In the genomic region with DNA sequence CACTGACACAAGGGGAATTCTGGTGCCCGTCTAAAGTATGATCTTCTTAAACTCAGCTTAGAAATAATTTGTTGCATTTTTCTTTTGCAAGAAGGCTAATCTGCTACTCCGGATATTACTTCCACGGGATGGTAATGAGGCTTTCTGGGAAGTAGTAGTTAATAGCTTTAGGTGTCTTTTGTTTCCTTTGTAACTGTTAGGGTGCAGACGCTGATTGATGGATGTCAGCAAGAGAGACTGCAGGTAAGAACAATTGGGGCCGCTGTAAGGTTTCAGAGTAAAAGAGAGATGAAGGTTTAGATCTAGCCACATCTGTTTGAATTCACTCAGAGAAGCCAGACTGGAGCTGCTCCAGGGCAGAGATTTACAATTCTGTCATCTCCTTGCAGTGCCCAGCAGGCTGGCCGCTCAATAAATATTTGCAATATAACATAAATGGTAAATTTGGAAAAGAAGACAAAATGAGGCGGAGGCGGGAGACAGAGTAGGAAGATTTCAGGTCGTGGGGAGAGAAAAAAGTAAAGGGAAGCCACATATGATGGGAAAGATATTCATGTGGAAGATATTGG, we compare ENCODE assay signal across 18 cellular contexts.
DNase-seq lines count a peak whose midpoint lies in the region; ATAC-seq and TF ChIP-seq lines count a peak whose summit lies in the region.
"Had no signal": no experiment of that assay in that cellular context is flagged by ENCODE, and none has a peak within 500 bp of the region (broad histone marks: within the 10 kb centered on the region; RNA-seq: fewer than 3 reads in every experiment).

No MANE protein-coding gene starts in this region.

- no peak overlapping the region for H3K27ac Mint-ChIP-seq in neural progenitor cell
- H3K27ac Mint-ChIP-seq in activated T-helper 1 cell treated with anti-CD3 and anti-CD28 coated beads, Interleukin-12 subunit alpha, Interleukin-12 subunit beta, Interleukin-2, Interleukin-4 antibody, amounts not matched to agents 30 ng/mL and 10 ng/mL and 1 ng/mL, durations not matched to agents 14 hours and 24 hours and 36 hours: no peak overlapping the region
- H3K27ac Mint-ChIP-seq: CD8-positive, alpha-beta T cell; H9; natural killer cell treated with Interleukin-12 subunit alpha and Interleukin-12 subunit beta and Interleukin-15 and Interleukin-18, amount 100 ng/mL, for 72 hours had no signal

- peak overlapping the region; percentile 90 for H3K27ac ChIP-seq in AG04450 (ENCODE audit: low read depth, low read length)
- peak overlapping the region; percentile 25 for H3K27ac ChIP-seq in neural progenitor cell
- no peak overlapping the region for H3K27ac ChIP-seq in right atrium auricular region
- H3K27ac ChIP-seq: psoas muscle had no signal

- peaks cover 7% of the 10 kb centered on the region for H3F3A ChIP-seq in neural progenitor cell (ENCODE audit: low read depth)

- peaks cover 6% of the 10 kb centered on the region for H3K9me3 Mint-ChIP-seq in neural progenitor cell
- H3K9me3 Mint-ChIP-seq in activated T-helper 1 cell treated with anti-CD3 and anti-CD28 coated beads, Interleukin-12 subunit alpha, Interleukin-12 subunit beta, Interleukin-2, Interleukin-4 antibody, amounts not matched to agents 30 ng/mL and 10 ng/mL and 1 ng/mL, durations not matched to agents 14 hours and 24 hours and 36 hours: peaks cover 5% of the 10 kb centered on the region

- TF ChIP-seq CTCF in AG04450 (IDR thresholded peaks at IDR 0.05; ENCODE audit: low read depth, low read length): no peak
- TF ChIP-seq CTCF in neural progenitor cell (IDR thresholded peaks at IDR 0.05): no peak
- TF ChIP-seq CTCF in right atrium auricular region (IDR thresholded peaks at IDR 0.05): no peak

- H4K20me1 ChIP-seq in neural progenitor cell (ENCODE audit: low read depth): no peaks in the 10 kb centered on the region

- H2AFZ ChIP-seq in neural progenitor cell (replicated peaks): no peak overlapping the region

- H3K9me3 ChIP-seq in AG04450 (ENCODE audit: control insufficient read depth, insufficient read depth, low read length): peaks cover 4% of the 10 kb centered on the region; the same call in 1 of the 2 replicates
- H3K9me3 ChIP-seq in neural progenitor cell (ENCODE audit: low read depth): no peaks in the 10 kb centered on the region
- peaks cover 0 to 4% of the 10 kb centered on the region in 2 donors for H3K9me3 ChIP-seq in right atrium auricular region
- H3K9me3 ChIP-seq: psoas muscle had no signal

- POLR2A ChIA-PET in AG04450 (lab: Yijun Ruan, JAX): no interaction called here

- intact Hi-C loops in activated T-helper 1 cell treated with anti-CD3 and anti-CD28 coated beads, Interleukin-12 subunit alpha, Interleukin-12 subunit beta, Interleukin-2, Interleukin-4 antibody, amounts not matched to agents 30 ng/mL and 10 ng/mL and 1 ng/mL, durations not matched to agents 14 hours and 24 hours and 36 hours (cut with micrococcal nuclease): no loop called here

- H3K27me3 Mint-ChIP-seq in neural progenitor cell (ENCODE audit: insufficient read depth, low read depth): peaks cover 8% of the 10 kb centered on the region
- no peaks in the 10 kb centered on the region for H3K27me3 Mint-ChIP-seq in activated T-helper 1 cell treated with anti-CD3 and anti-CD28 coated beads, Interleukin-12 subunit alpha, Interleukin-12 subunit beta, Interleukin-2, Interleukin-4 antibody, amounts not matched to agents 30 ng/mL and 10 ng/mL and 1 ng/mL, durations not matched to agents 14 hours and 24 hours and 36 hours (ENCODE audit: insufficient read depth)
- H3K27me3 Mint-ChIP-seq: natural killer cell treated with Interleukin-12 subunit alpha and Interleukin-12 subunit beta and Interleukin-15 and Interleukin-18, amount 100 ng/mL, for 72 hours had no signal

- DNase-seq in AG04450 (ENCODE audit: low read depth, low spot score) (no peak), NCI-H82 (lab: John Stamatoyannopoulos, UW) (peak; percentile 19), cerebellar cortex (ENCODE audit: low spot score) (peak; percentile 67), neural progenitor cell (ENCODE audit: low spot score) (peak; percentile 27), right atrium auricular region (ENCODE audit: low spot score) (no peak), NCI-H2171 (lab: John Stamatoyannopoulos, UW) (no peak)
- no peak for DNase-seq in activated T-helper 1 cell treated with anti-CD3 and anti-CD28 coated beads, Interleukin-12 subunit alpha, Interleukin-12 subunit beta, Interleukin-2, Interleukin-4 antibody, amounts not matched to agents 30 ng/mL and 10 ng/mL and 1 ng/mL, durations not matched to agents 14 hours and 24 hours and 36 hours (ENCODE audit: low spot score)
- DNase-seq: activated CD4-positive, alpha-beta T cell treated with anti-CD3 and anti-CD28 coated beads for 4 hours; activated effector memory CD4-positive, alpha-beta T cell treated with Interleukin-2 at 50 U/mL for 16 hours; amygdala; CD8-positive, alpha-beta T cell; H9; mesendoderm; NCI-H2171 treated with DMSO at 0.1 percent for 48 hours; OCI-M1; psoas muscle had no signal

- no peak overlapping the region for H3K9ac ChIP-seq in neural progenitor cell

- H3K4me1 Mint-ChIP-seq in neural progenitor cell: peaks cover 16% of the 10 kb centered on the region
- no peaks in the 10 kb centered on the region for H3K4me1 Mint-ChIP-seq in activated T-helper 1 cell treated with anti-CD3 and anti-CD28 coated beads, Interleukin-12 subunit alpha, Interleukin-12 subunit beta, Interleukin-2, Interleukin-4 antibody, amounts not matched to agents 30 ng/mL and 10 ng/mL and 1 ng/mL, durations not matched to agents 14 hours and 24 hours and 36 hours (ENCODE audit: low read depth)

- CTCF ChIA-PET in AG04450 (lab: Charles Lee): interaction anchor here (1.0 kb wide), 2 partner anchors 116 to 242 kb away, joined by 3 read pairs; no protein-coding TSS in a partner anchor

- no peaks in the 10 kb centered on the region for H3K36me3 Mint-ChIP-seq in neural progenitor cell
- no peaks in the 10 kb centered on the region for H3K36me3 Mint-ChIP-seq in activated T-helper 1 cell treated with anti-CD3 and anti-CD28 coated beads, Interleukin-12 subunit alpha, Interleukin-12 subunit beta, Interleukin-2, Interleukin-4 antibody, amounts not matched to agents 30 ng/mL and 10 ng/mL and 1 ng/mL, durations not matched to agents 14 hours and 24 hours and 36 hours (ENCODE audit: low read depth)
- H3K36me3 Mint-ChIP-seq: CD8-positive, alpha-beta T cell had no signal

- no peaks in the 10 kb centered on the region for H3K36me3 ChIP-seq in neural progenitor cell
- no peaks in the 10 kb centered on the region for H3K36me3 ChIP-seq in right atrium auricular region

- no peaks in the 10 kb centered on the region for H3K79me2 ChIP-seq in neural progenitor cell (ENCODE audit: low read depth)

- H3K4me2 ChIP-seq in neural progenitor cell: peak overlapping the region; percentile 33

- no peak overlapping the region for H3K4me3 Mint-ChIP-seq in neural progenitor cell
- no peak overlapping the region for H3K4me3 Mint-ChIP-seq in activated T-helper 1 cell treated with anti-CD3 and anti-CD28 coated beads, Interleukin-12 subunit alpha, Interleukin-12 subunit beta, Interleukin-2, Interleukin-4 antibody, amounts not matched to agents 30 ng/mL and 10 ng/mL and 1 ng/mL, durations not matched to agents 14 hours and 24 hours and 36 hours
- H3K4me3 Mint-ChIP-seq: CD8-positive, alpha-beta T cell; H9; natural killer cell treated with Interleukin-12 subunit alpha and Interleukin-12 subunit beta and Interleukin-15 and Interleukin-18, amount 100 ng/mL, for 72 hours had no signal

- H3K27me3 ChIP-seq in AG04450 (ENCODE audit: control insufficient read depth, insufficient read depth, low read length): no peaks in the 10 kb centered on the region
- H3K27me3 ChIP-seq in neural progenitor cell: no peaks in the 10 kb centered on the region
- no peaks in the 10 kb centered on the region for H3K27me3 ChIP-seq in right atrium auricular region

- H3K4me1 ChIP-seq in neural progenitor cell (peaks cover 27% of the 10 kb centered on the region), right atrium auricular region (no peaks in the 10 kb centered on the region)
- H3K4me1 ChIP-seq: psoas muscle had no signal

- no peak overlapping the region for H3K4me3 ChIP-seq in AG04450 (ENCODE audit: low read depth, low read length)
- no peak overlapping the region for H3K4me3 ChIP-seq in neural progenitor cell
- H3K4me3 ChIP-seq in right atrium auricular region: no peak overlapping the region
- H3K4me3 ChIP-seq: psoas muscle had no signal

- no peak for ATAC-seq in HG03439 (IDR thresholded peaks at IDR 0.05; ENCODE audit: unreplicated experiment)
- ATAC-seq: CD8-positive, alpha-beta T cell; natural killer cell treated with Interleukin-12 subunit alpha and Interleukin-12 subunit beta and Interleukin-15 and Interleukin-18, amount 100 ng/mL, for 72 hours; psoas muscle had no signal

Comparison
In these comparisons a context has a peak if more than half of its experiments do, and no peak if none do; other contexts are left out.
1. DNase-seq: peak in NCI-H82 (single experiment), cerebellar cortex (single experiment) and neural progenitor cell (single experiment); none in AG04450 (single experiment), right atrium auricular region (single experiment), activated T-helper 1 cell treated with anti-CD3 and anti-CD28 coated beads, Interleukin-12 subunit alpha, Interleukin-12 subunit beta, Interleukin-2, Interleukin-4 antibody, amounts not matched to agents 30 ng/mL and 10 ng/mL and 1 ng/mL, durations not matched to agents 14 hours and 24 hours and 36 hours (single experiment) and NCI-H2171 (single experiment).
2. H3K27ac ChIP-seq: peak in AG04450 (single experiment) and neural progenitor cell (single experiment); none in right atrium auricular region (0 of 2).